Comparison of ENCODE assay signal across 16 cellular contexts in the genomic region with DNA sequence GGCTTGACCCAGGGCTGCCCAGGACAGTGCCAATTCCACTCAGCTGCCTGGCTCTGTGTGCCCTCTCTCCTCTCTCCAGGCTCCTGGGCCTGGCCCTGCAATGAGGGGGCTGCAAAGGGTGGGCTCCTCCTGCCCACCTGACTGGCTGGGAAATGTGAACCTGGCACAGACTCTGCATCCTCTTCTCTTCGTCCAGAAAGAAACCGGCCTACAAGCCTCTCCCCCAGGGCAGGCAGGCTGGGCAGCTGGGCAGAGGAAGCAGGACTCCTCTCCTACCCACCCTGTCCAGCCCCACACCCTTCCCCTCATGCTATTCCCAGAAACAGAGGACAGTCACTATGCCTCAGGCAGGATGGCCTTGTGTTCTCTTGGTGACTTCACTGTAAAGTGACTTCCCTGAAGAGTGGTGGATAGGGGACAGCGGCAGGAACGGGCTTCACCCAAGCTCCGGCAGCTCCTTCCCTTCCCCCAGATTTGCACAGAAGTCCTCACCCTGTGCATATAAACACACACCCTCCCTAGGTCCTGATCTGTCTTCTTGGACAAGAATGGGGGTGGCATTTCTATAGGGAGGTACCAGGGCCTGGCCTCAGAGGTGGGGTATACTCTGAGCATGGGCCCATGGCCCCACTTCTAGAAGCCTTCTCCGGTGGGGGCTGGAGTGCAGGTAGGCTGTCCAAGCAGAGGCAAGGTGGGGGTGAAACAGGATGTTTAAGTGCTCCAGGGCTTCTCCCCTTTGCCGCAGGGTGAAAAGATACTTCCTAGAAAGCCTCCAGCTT. TPM values are rescaled to one million over a fixed set of nuclear protein-coding genes. Genes with fewer than 3 reads are reported as not detected.
A peak's percentile ranks its signal among the peaks of the same experiment; 100 is the strongest.
DNase-seq lines count a peak whose midpoint lies in the region; ATAC-seq and TF ChIP-seq lines count a peak whose summit lies in the region.
"Had no signal": no experiment of that assay in that cellular context is flagged by ENCODE, and none has a peak within 500 bp of the region (broad histone marks: within the 10 kb centered on the region; RNA-seq: fewer than 3 reads in every experiment).

No MANE protein-coding gene starts in this region.

- no peak for TF ChIP-seq EP300 in stomach (IDR thresholded peaks at IDR 0.05)

- H3K79me2 ChIP-seq in Loucy (ENCODE audit: insufficient read depth, low read length): peaks cover 49% of the 10 kb centered on the region

- peak; percentile 30 for DNase-seq in activated T-cell treated with anti-CD3 and anti-CD28 coated beads, Interleukin-2, amount 50 U/mL, for 24 hours
- DNase-seq in activated T-cell treated with anti-CD3 and anti-CD28 coated beads, Interleukin-2, amount 50 U/mL, for 72 hours: no peak
- DNase-seq in left lobe of liver (ENCODE audit: low spot score): peak; percentile 40
- peak; percentile 22 for DNase-seq in stomach
- no peak for DNase-seq in GM03348 (ENCODE audit: low spot score)
- DNase-seq in T-helper 9 cell: no peak
- DNase-seq in NCI-H1417 (lab: John Stamatoyannopoulos, UW): no peak
- DNase-seq: brain microvascular endothelial cell; heart right ventricle; KBM-7; NCI-H1417 treated with DMSO at 0.1 percent for 48 hours; NCI-H2227 treated with DMSO at 0.1 percent for 48 hours; Right ventricle myocardium superior; stimulated activated CD4-positive, alpha-beta T cell treated with anti-CD3 and anti-CD28 coated beads, Interleukin-12 subunit alpha, Interleukin-12 subunit beta, amount 100 ng/mL, for 4 hours had no signal

- 82 to 93% (median 90%) methylated on average over 7 of the region's 7 CpGs for WGBS in stomach, 5 donors

- H3K4me3 Mint-ChIP-seq in activated T-cell treated with anti-CD3 and anti-CD28 coated beads, Interleukin-2, amount 50 U/mL, for 24 hours: no peak overlapping the region
- H3K4me3 Mint-ChIP-seq in activated T-cell treated with anti-CD3 and anti-CD28 coated beads, Interleukin-2, amount 50 U/mL, for 72 hours: no peak overlapping the region

- no peaks in the 10 kb centered on the region for H3K9me2 ChIP-seq in Loucy (replicated peaks; ENCODE audit: low read depth, low read length)

- H3K27ac ChIP-seq in stomach: no peak overlapping the region
- H3K27ac ChIP-seq: brain microvascular endothelial cell, heart right ventricle had no signal

- no peaks in the 10 kb centered on the region for H3F3A ChIP-seq in Loucy (ENCODE audit: low read depth)

- H3K9me3 ChIP-seq in Loucy (ENCODE audit: insufficient read depth, low read depth, low read length) (no peaks in the 10 kb centered on the region), stomach (no peaks in the 10 kb centered on the region)
- H3K9me3 ChIP-seq: heart right ventricle had no signal

- H3K27me3 ChIP-seq in Loucy (ENCODE audit: insufficient read depth, low read length, poor library complexity, severe bottlenecking) (no peaks in the 10 kb centered on the region), stomach (no peaks in the 10 kb centered on the region)
- H3K27me3 ChIP-seq: brain microvascular endothelial cell, heart right ventricle had no signal

- H3K36me3 Mint-ChIP-seq in activated T-cell treated with anti-CD3 and anti-CD28 coated beads, Interleukin-2, amount 50 U/mL, for 24 hours (ENCODE audit: low read depth): peaks cover 57% of the 10 kb centered on the region
- H3K36me3 Mint-ChIP-seq in activated T-cell treated with anti-CD3 and anti-CD28 coated beads, Interleukin-2, amount 50 U/mL, for 72 hours (ENCODE audit: insufficient read depth in 2 of 2): peaks cover 0 to 5% of the 10 kb centered on the region in 2 donors

- H3K27me3 Mint-ChIP-seq in activated T-cell treated with anti-CD3 and anti-CD28 coated beads, Interleukin-2, amount 50 U/mL, for 24 hours: no peaks in the 10 kb centered on the region
- no peaks in the 10 kb centered on the region for H3K27me3 Mint-ChIP-seq in activated T-cell treated with anti-CD3 and anti-CD28 coated beads, Interleukin-2, amount 50 U/mL, for 72 hours (ENCODE audit: low read depth)

- peaks cover 53% of the 10 kb centered on the region for H3K4me1 Mint-ChIP-seq in activated T-cell treated with anti-CD3 and anti-CD28 coated beads, Interleukin-2, amount 50 U/mL, for 24 hours (ENCODE audit: low read depth)
- peaks cover 64% of the 10 kb centered on the region for H3K4me1 Mint-ChIP-seq in activated T-cell treated with anti-CD3 and anti-CD28 coated beads, Interleukin-2, amount 50 U/mL, for 72 hours (ENCODE audit: low read depth)

- peaks cover 7% of the 10 kb centered on the region for H4K20me1 ChIP-seq in Loucy (ENCODE audit: insufficient read depth, low read length, poor library complexity, severe bottlenecking)

- H3K36me3 ChIP-seq in Loucy (ENCODE audit: insufficient read depth, low read length): no peaks in the 10 kb centered on the region
- H3K36me3 ChIP-seq in stomach: no peaks in the 10 kb centered on the region
- H3K36me3 ChIP-seq: brain microvascular endothelial cell, heart right ventricle had no signal

- no peak for TF ChIP-seq CTCF in Loucy (conservative IDR thresholded peaks at IDR 0.05; ENCODE audit: low read length)
- TF ChIP-seq CTCF in stomach (IDR thresholded peaks at IDR 0.05): no peak

- no peak overlapping the region for H3K4me3 ChIP-seq in Loucy (ENCODE audit: low read length, poor library complexity, severe bottlenecking)
- no peak overlapping the region for H3K4me3 ChIP-seq in stomach
- H3K4me3 ChIP-seq: heart right ventricle had no signal

- no peak for ATAC-seq in activated T-cell treated with anti-CD3 and anti-CD28 coated beads, Interleukin-2, amount 50 U/mL, for 72 hours (replicated peaks in 1 of 2)
- ATAC-seq in left lobe of liver: no peak
- ATAC-seq: heart right ventricle had no signal

- H2AFZ ChIP-seq in Loucy (ENCODE audit: low read length): no peak overlapping the region

- TF ChIP-seq POLR2A in stomach (IDR thresholded peaks at IDR 0.05): no peak

- H3K9ac ChIP-seq in Loucy (ENCODE audit: low read depth, low read length, poor library complexity, severe bottlenecking): peak overlapping the region; percentile 1

- H3K27ac Mint-ChIP-seq in activated T-cell treated with anti-CD3 and anti-CD28 coated beads, Interleukin-2, amount 50 U/mL, for 24 hours: peak overlapping the region; percentile 86
- H3K27ac Mint-ChIP-seq in activated T-cell treated with anti-CD3 and anti-CD28 coated beads, Interleukin-2, amount 50 U/mL, for 72 hours: no peak overlapping the region
- H3K27ac Mint-ChIP-seq: progenitor cell of endocrine pancreas had no signal

- no peaks in the 10 kb centered on the region for H3K9me3 Mint-ChIP-seq in activated T-cell treated with anti-CD3 and anti-CD28 coated beads, Interleukin-2, amount 50 U/mL, for 24 hours
- H3K9me3 Mint-ChIP-seq in activated T-cell treated with anti-CD3 and anti-CD28 coated beads, Interleukin-2, amount 50 U/mL, for 72 hours: no peaks in the 10 kb centered on the region

- H3K4me1 ChIP-seq in Loucy (ENCODE audit: insufficient read depth, low read length, poor library complexity, severe bottlenecking) (peaks cover 28% of the 10 kb centered on the region), stomach (peaks cover 20 to 26% (median 24%) of the 10 kb centered on the region in 4 donors)

- peak overlapping the region; percentile 16 for H3K4me2 ChIP-seq in Loucy (ENCODE audit: low read depth, low read length, poor library complexity, severe bottlenecking)

- intact Hi-C loops in stomach (cut with DNase I; ENCODE audit: low total_unique reads): no loop called here

RNA-seq across cellular contexts. Expression of a gene that starts 4.9 kb away (rescaled TPM):
- 100 to 1,000 TPM; 243 to 264 TPM for total RNA-seq in activated T-cell treated with anti-CD3 and anti-CD28 coated beads, Interleukin-2, amount 50 U/mL, for 72 hours
- 10.2 TPM for total RNA-seq in left lobe of liver
- total RNA-seq in stomach: 10 to 100 TPM; 16.2 to 81.7 (median 20.6) TPM
- 10 to 100 TPM in 2 of 3 donors, 1 to 10 TPM in 1; 9.6 to 10.5 (median 10.5) TPM for polyA plus RNA-seq in stomach

RNA-seq across cellular contexts. Expression of a gene that starts 7.2 kb away (rescaled TPM):
- total RNA-seq in activated T-cell treated with anti-CD3 and anti-CD28 coated beads, Interleukin-2, amount 50 U/mL, for 72 hours: 100 to 1,000 TPM; 252 to 269 TPM
- total RNA-seq in left lobe of liver (26.3 TPM), stomach (10 to 100 TPM; 51.4 to 86.2 (median 62.4) TPM)
- polyA plus RNA-seq in stomach: 10 to 100 TPM; 18.9 to 24.1 (median 19.8) TPM

Comparison
In these comparisons a context has a peak if more than half of its experiments do, and no peak if none do; other contexts are left out.
1. DNase-seq: peak in activated T-cell treated with anti-CD3 and anti-CD28 coated beads, Interleukin-2, amount 50 U/mL, for 24 hours (single experiment), left lobe of liver (single experiment) and stomach (single experiment); none in activated T-cell treated with anti-CD3 and anti-CD28 coated beads, Interleukin-2, amount 50 U/mL, for 72 hours (0 of 2), GM03348 (single experiment), T-helper 9 cell (single experiment) and NCI-H1417 (0 of 3).